In the genomic region with DNA sequence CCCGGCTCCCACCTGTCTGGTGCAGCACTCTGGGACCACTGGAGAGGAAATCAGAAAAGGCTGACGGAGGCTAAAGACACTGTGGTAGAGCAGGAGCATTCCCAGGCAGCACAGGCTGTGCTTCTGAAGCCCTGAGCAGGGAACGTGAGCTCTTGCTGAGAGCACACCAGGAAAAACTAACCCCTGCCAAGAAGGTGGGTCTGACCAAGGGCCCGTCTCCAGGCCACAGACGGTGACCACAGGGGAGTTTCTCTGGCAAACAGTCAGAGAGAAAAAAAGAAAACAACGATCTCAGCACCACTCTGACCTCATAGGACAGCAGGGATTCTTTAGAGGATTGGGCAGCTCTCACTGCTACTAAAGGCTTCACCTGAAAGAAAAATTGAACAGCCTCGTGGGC, we compare ENCODE assay signal across 14 cellular contexts.
DNase-seq lines count a peak whose midpoint lies in the region; ATAC-seq, FAIRE-seq and TF ChIP-seq lines count a peak whose summit lies in the region.
"Had no signal": no experiment of that assay in that cellular context is flagged by ENCODE, and none has a peak within 500 bp of the region (broad histone marks: within the 10 kb centered on the region; RNA-seq: fewer than 3 reads in every experiment).

No MANE protein-coding gene starts in this region.

- 27% methylated on average over 7 of the region's 7 CpGs for WGBS in GM12878 (ENCODE audit: insufficient coverage, insufficient replicate concordance, low lambda C conversion rate, missing lambda C conversion rate)
- 40 to 48% methylated on average over 7 of the region's 7 CpGs for WGBS in testis, 2 donors

- H3K9ac ChIP-seq in GM12878 (ENCODE audit: control insufficient read depth, insufficient read depth, low read length) (no peak overlapping the region), neural progenitor cell (no peak overlapping the region)
- H3K9ac ChIP-seq: SK-N-SH had no signal

- H3K4me3 ChIP-seq in cardiac muscle cell (no peak overlapping the region), left ventricle myocardium inferior (no peak overlapping the region), GM12878 (no peak overlapping the region), testis (no peak overlapping the region), neural progenitor cell (no peak overlapping the region)
- H3K4me3 ChIP-seq: HAP-1 had no signal

- no TSS peak for BruUV-seq in GM12878 (replicated peaks; lab: Mats Ljungman, UMichigan)

- in situ Hi-C loops in GM12878 (cut with MboI): no loop called here

- H3K4me3 Mint-ChIP-seq in neural progenitor cell: no peak overlapping the region
- H3K4me3 Mint-ChIP-seq: brain had no signal

- intact Hi-C loops in left ventricle myocardium inferior (cut with micrococcal nuclease): no loop called here
- intact Hi-C loops in GM12878 (cut with micrococcal nuclease; ENCODE audit: unreplicated experiment): no loop called here
- intact Hi-C loops in testis (cut with DNase I; ENCODE audit: low total_unique reads): no loop called here

- no peak for FAIRE-seq in GM12878 (lab: Jason Lieb, UNC)

- ATAC-seq in GM12878: no peak

- SMC1A ChIA-PET in GM12878 (lab: Charles Lee; ENCODE audit: uncharacterized antibody, unreplicated experiment): no interaction called here

- H2AFZ ChIP-seq in GM12878 (ENCODE audit: control insufficient read depth, low read depth, low read length) (no peak overlapping the region), neural progenitor cell (replicated peaks) (no peak overlapping the region)

- H3K36me3 Mint-ChIP-seq in neural progenitor cell: no peaks in the 10 kb centered on the region

- TF ChIP-seq EP300 in GM12878 (IDR thresholded peaks at IDR 0.05; ENCODE audit: borderline replicate concordance in 1 of 2, control insufficient read depth in 1 of 2, low read depth in 2 of 2, low read length in 2 of 2): no peak

- H3K79me2 ChIP-seq in GM12878 (ENCODE audit: control insufficient read depth, insufficient read depth, low read length): no peaks in the 10 kb centered on the region
- H3K79me2 ChIP-seq in neural progenitor cell (ENCODE audit: low read depth): no peaks in the 10 kb centered on the region

- peaks cover 5% of the 10 kb centered on the region for H3K4me1 Mint-ChIP-seq in neural progenitor cell

- no peaks in the 10 kb centered on the region for H3F3A ChIP-seq in neural progenitor cell (ENCODE audit: low read depth)

- H3K9me3 ChIP-seq in cardiac muscle cell (ENCODE audit: low read depth) (no peaks in the 10 kb centered on the region), left ventricle myocardium inferior (replicated peaks) (no peaks in the 10 kb centered on the region), GM12878 (replicated peaks; ENCODE audit: control insufficient read depth, insufficient read depth, low read length) (no peaks in the 10 kb centered on the region), testis (no peaks in the 10 kb centered on the region), neural progenitor cell (ENCODE audit: low read depth) (no peaks in the 10 kb centered on the region)
- H3K9me3 ChIP-seq: HAP-1, SK-N-SH had no signal

- H3K4me1 ChIP-seq in cardiac muscle cell (ENCODE audit: low read depth): peaks cover 18% of the 10 kb centered on the region
- H3K4me1 ChIP-seq in left ventricle myocardium inferior: peaks cover 22% of the 10 kb centered on the region
- H3K4me1 ChIP-seq in GM12878 (ENCODE audit: control insufficient read depth, insufficient read depth, low read length): no peaks in the 10 kb centered on the region
- H3K4me1 ChIP-seq in testis: no peaks in the 10 kb centered on the region
- H3K4me1 ChIP-seq in neural progenitor cell: no peaks in the 10 kb centered on the region
- H3K4me1 ChIP-seq: HAP-1 had no signal

- RAD21 ChIA-PET in GM12878 (lab: Charles Lee; ENCODE audit: unreplicated experiment): no interaction called here

- no peak for TF ChIP-seq POLR2A in GM12878 (IDR thresholded peaks at IDR 0.05; ENCODE audit: low read depth, low read length)
- TF ChIP-seq POLR2A in testis (IDR thresholded peaks at IDR 0.05): no peak

- H3K27me3 ChIP-seq in cardiac muscle cell (no peaks in the 10 kb centered on the region), left ventricle myocardium inferior (ENCODE audit: low read depth) (no peaks in the 10 kb centered on the region), GM12878 (replicated peaks in 1 of 2; ENCODE audit: control insufficient read depth in 2 of 2, insufficient read depth in 2 of 2, low read length in 1 of 2) (no peaks in the 10 kb centered on the region), testis (no peaks in the 10 kb centered on the region), neural progenitor cell (no peaks in the 10 kb centered on the region)

- H4K20me1 ChIP-seq in GM12878 (ENCODE audit: control insufficient read depth, insufficient read depth) (no peaks in the 10 kb centered on the region), neural progenitor cell (ENCODE audit: low read depth) (no peaks in the 10 kb centered on the region)

- TF ChIP-seq RAD21 in GM12878 (IDR thresholded peaks at IDR 0.05; ENCODE audit: insufficient read depth, low read depth, low read length): no peak

- peak overlapping the region; percentile 20 for H3K27ac ChIP-seq in cardiac muscle cell
- H3K27ac ChIP-seq in left ventricle myocardium inferior (replicated peaks): no peak overlapping the region
- H3K27ac ChIP-seq in GM12878 (ENCODE audit: control insufficient read depth, insufficient read depth): no peak overlapping the region
- H3K27ac ChIP-seq in testis: no peak overlapping the region
- H3K27ac ChIP-seq in neural progenitor cell: no peak overlapping the region

- POLR2A ChIA-PET in GM12878 (lab: Charles Lee): no interaction called here

- CTCF ChIA-PET in GM12878 (lab: Yijun Ruan, JAX): no interaction called here

- no peak overlapping the region for H3K27ac Mint-ChIP-seq in neural progenitor cell
- H3K27ac Mint-ChIP-seq: brain had no signal

- H3K36me3 ChIP-seq in cardiac muscle cell (no peaks in the 10 kb centered on the region), left ventricle myocardium inferior (no peaks in the 10 kb centered on the region), GM12878 (ENCODE audit: control insufficient read depth in 2 of 2, insufficient read depth in 2 of 2, low read length in 1 of 2) (no peaks in the 10 kb centered on the region), testis (ENCODE audit: low read depth, missing control alignments) (no peaks in the 10 kb centered on the region), neural progenitor cell (no peaks in the 10 kb centered on the region)
- H3K36me3 ChIP-seq: HAP-1 had no signal

- H3K27me3 Mint-ChIP-seq in neural progenitor cell (ENCODE audit: insufficient read depth, low read depth): no peaks in the 10 kb centered on the region
- H3K27me3 Mint-ChIP-seq: brain had no signal

- DNase-seq in cardiac muscle cell (ENCODE audit: low read depth in 1 of 2, low spot score in 1 of 2) (peak in 1 of 2 donors; percentile 13), left ventricle myocardium inferior (no peak), GM12878 (ENCODE audit: low read depth, low spot score) (no peak), iris pigment epithelial cell (ENCODE audit: low read depth) (peak; percentile 37), testis (peak; percentile 39), SKM-1 (lab: John Stamatoyannopoulos, UW; ENCODE audit: unreplicated experiment) (no peak), neural progenitor cell (ENCODE audit: low spot score) (no peak)
- no peak for DNase-seq in activated naive CD4-positive, alpha-beta T cell treated with Interleukin-2 at 50 U/mL for 16 hours
- DNase-seq: activated effector memory CD4-positive, alpha-beta T cell treated with anti-CD3 and anti-CD28 coated beads, Interleukin-2, amount 50 U/mL, for 16 hours; Karpas-422; NCI-H2107; SK-N-SH had no signal

- no peaks in the 10 kb centered on the region for H3K9me3 Mint-ChIP-seq in neural progenitor cell

- TF ChIP-seq CTCF in cardiac muscle cell (IDR thresholded peaks at IDR 0.05; ENCODE audit: low read depth, low read length): no peak
- TF ChIP-seq CTCF in left ventricle myocardium inferior (IDR thresholded peaks at IDR 0.05; ENCODE audit: borderline replicate concordance): no peak
- no peak for TF ChIP-seq CTCF in GM12878 (IDR thresholded peaks at IDR 0.05 in 2 of 3, conservative IDR thresholded peaks at IDR 0.05 in 1 of 3; ENCODE audit: control insufficient read depth in 2 of 3, extremely low read depth in 1 of 3, insufficient read depth in 1 of 3, low read depth in 3 of 3, low read length in 3 of 3)
- no peak for TF ChIP-seq CTCF in testis (IDR thresholded peaks at IDR 0.05)
- TF ChIP-seq CTCF in neural progenitor cell (IDR thresholded peaks at IDR 0.05): no peak

- H3K4me2 ChIP-seq in GM12878 (ENCODE audit: control insufficient read depth, insufficient read depth) (no peak overlapping the region), neural progenitor cell (no peak overlapping the region)
- H3K4me2 ChIP-seq: SK-N-SH had no signal

TF ChIP-seq in GM12878, 131 proteins besides CTCF, POLR2A, EP300 and RAD21:
- TF ChIP-seq RUNX3 (IDR thresholded peaks at IDR 0.05; ENCODE audit: low read length) (peak; percentile 29; the same call in 1 of the 2 replicates), RCOR1 (conservative IDR thresholded peaks at IDR 0.05; ENCODE audit: low read depth, low read length) (no peak)
TF ChIP-seq in GM12878: peak in this region for 1.

Comparison
In these comparisons a context has a peak if more than half of its experiments do, and no peak if none do; other contexts are left out.
1. DNase-seq: peak in iris pigment epithelial cell (single experiment) and testis (single experiment); none in left ventricle myocardium inferior (single experiment), GM12878 (single experiment), SKM-1 (single experiment), activated naive CD4-positive, alpha-beta T cell treated with Interleukin-2 at 50 U/mL for 16 hours (single experiment) and neural progenitor cell (single experiment).